16 cellular contexts compared by ENCODE assay signal in the genomic region with DNA sequence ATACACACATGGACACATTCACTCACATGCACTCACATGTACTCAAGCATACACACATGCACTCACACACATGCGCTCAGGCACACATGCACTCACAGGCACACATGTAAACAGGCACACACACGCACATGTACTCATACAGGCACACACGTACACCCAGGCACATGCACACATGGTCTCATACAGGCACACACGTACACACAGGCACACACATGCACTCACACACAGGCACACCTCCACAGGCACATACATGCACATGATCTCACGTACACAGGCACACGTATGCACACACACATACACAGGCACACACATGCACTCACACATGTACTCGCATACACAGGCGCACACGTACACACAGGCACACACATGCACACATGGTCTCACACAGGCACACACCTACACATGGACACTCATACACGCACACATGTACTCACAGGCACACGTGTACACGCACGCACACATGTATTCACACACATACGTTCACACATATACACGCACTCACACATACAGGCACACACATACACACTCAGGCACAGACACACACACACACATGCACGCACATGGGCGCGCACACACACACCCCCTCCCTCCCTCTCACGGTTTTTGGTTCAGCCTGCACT.
"Had no signal": no experiment of that assay in that cellular context is flagged by ENCODE, and none has a peak within 500 bp of the region (broad histone marks: within the 10 kb centered on the region; RNA-seq: fewer than 3 reads in every experiment).

No MANE protein-coding gene starts in this region.

- H3K36me3 ChIP-seq: left lung, neutrophil, uterus had no signal

- H2AFZ ChIP-seq: parathyroid adenoma had no signal

- H3K79me2 ChIP-seq: parathyroid adenoma had no signal

- H3K9ac ChIP-seq: parathyroid adenoma had no signal

- ATAC-seq: esophagus mucosa, gastroesophageal sphincter, left lung, mucosa of descending colon had no signal

- H3K9me3 ChIP-seq: gastroesophageal sphincter, heart left ventricle, left lung, mucosa of descending colon, neutrophil, uterus had no signal

- DNase-seq: activated CD4-positive, alpha-beta T cell treated with anti-CD3 and anti-CD28 coated beads, Interleukin-2, amount 10 ng/mL, durations not matched to agents 7 days and 5 days; activated naive CD8-positive, alpha-beta T cell treated with anti-CD3 and anti-CD28 coated beads, Interleukin-2, amount 10 ng/mL, durations not matched to agents 7 days and 5 days; amygdala; heart left ventricle; kidney; left lung; mucosa of descending colon; naive B cell; stimulated activated naive CD4-positive, alpha-beta T cell; uterus had no signal

- H3K27ac ChIP-seq: coronary artery, gastroesophageal sphincter, left lung, neutrophil, parathyroid adenoma, uterus had no signal

- H3K4me3 ChIP-seq: coronary artery, gastroesophageal sphincter, heart left ventricle, left lung, mucosa of descending colon, uterus had no signal

- H3K4me1 ChIP-seq: left lung, parathyroid adenoma had no signal

- H3K27me3 ChIP-seq: gastroesophageal sphincter, heart left ventricle, neutrophil, uterus had no signal

- FAIRE-seq: endometrium, kidney had no signal
